In the genomic region with DNA sequence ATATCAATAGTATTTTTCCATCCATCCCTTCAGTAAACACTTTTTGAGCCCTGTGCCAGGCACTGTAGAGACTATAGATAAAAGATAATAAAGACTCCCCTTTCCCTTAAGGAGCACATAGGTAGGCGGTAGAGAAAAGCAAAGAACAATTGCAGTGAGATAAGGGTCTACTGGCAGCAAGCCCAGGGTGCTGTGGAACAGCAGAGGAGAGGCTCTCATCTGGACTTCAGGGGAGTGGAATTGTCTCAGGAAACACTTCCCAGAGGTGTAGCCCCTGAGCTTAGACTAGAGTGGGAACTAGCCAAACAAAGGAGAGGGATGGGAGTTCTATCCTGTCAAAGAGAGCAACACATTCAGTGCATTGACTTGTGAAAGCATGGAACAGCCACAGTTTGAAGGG, we compare ENCODE assay signal across 21 cellular contexts.
A peak's percentile ranks its signal among the peaks of the same experiment; 100 is the strongest.
DNase-seq lines count a peak whose midpoint lies in the region; TF ChIP-seq lines count a peak whose summit lies in the region.
"Had no signal": no experiment of that assay in that cellular context is flagged by ENCODE, and none has a peak within 500 bp of the region (broad histone marks: within the 10 kb centered on the region; RNA-seq: fewer than 3 reads in every experiment).

No MANE protein-coding gene starts in this region.

- DNase-seq in COR-L47 (lab: John Stamatoyannopoulos, UW) (peak; percentile 13), NCI-H1092 treated with DMSO at 0.1 percent for 48 hours (lab: John Stamatoyannopoulos, UW) (peak; percentile 72), NCI-H345 treated with DMSO at 0.1 percent for 48 hours (lab: John Stamatoyannopoulos, UW; ENCODE audit: unreplicated experiment) (peak; percentile 74), fibroblast of the aortic adventitia (ENCODE audit: low read depth) (peak; percentile 22), DMS 273 (lab: John Stamatoyannopoulos, UW; ENCODE audit: unreplicated experiment) (no peak), COLO668 (lab: John Stamatoyannopoulos, UW; ENCODE audit: unreplicated experiment) (no peak), nucleus accumbens (lab: John Stamatoyannopoulos, UW) (no peak)
- DNase-seq: activated CD4-positive, alpha-beta T cell treated with anti-CD3 and anti-CD28 coated beads for 4 hours; Calu3; effector CD4-positive, alpha-beta T cell; GM23248; hypothalamus; NCI-H2081 treated with DMSO at 0.1 percent for 48 hours; NCI-H526; PC-3; psoas muscle; stimulated activated CD4-positive, alpha-beta T cell treated with anti-CD3 and anti-CD28 coated beads, Interleukin-4, amount 100 ng/mL, for 24 hours; T-helper 2 cell; tibial artery had no signal

- H3K4me3 ChIP-seq in fibroblast of the aortic adventitia (ENCODE audit: low read depth, low read length), result no peak overlapping the region
- H3K4me3 ChIP-seq: BLaER1 treated with 17β-estradiol and CSF1 and Interleukin-3, amounts not matched to agents 10 nM and 100 nM; GM23248; lung; psoas muscle; tibial artery had no signal

- no peak for TF ChIP-seq CTCF in fibroblast of the aortic adventitia (IDR thresholded peaks at IDR 0.05; ENCODE audit: insufficient read depth, low read length)

Comparison
In these comparisons a context has a peak if more than half of its experiments do, and no peak if none do; other contexts are left out.
1. DNase-seq: peak in COR-L47 (single experiment), NCI-H1092 treated with DMSO at 0.1 percent for 48 hours (single experiment), NCI-H345 treated with DMSO at 0.1 percent for 48 hours (single experiment) and fibroblast of the aortic adventitia (single experiment); none in DMS 273 (single experiment), COLO668 (single experiment) and nucleus accumbens (0 of 56).